Comparison of ENCODE assay signal across 9 cellular contexts in the genomic region with DNA sequence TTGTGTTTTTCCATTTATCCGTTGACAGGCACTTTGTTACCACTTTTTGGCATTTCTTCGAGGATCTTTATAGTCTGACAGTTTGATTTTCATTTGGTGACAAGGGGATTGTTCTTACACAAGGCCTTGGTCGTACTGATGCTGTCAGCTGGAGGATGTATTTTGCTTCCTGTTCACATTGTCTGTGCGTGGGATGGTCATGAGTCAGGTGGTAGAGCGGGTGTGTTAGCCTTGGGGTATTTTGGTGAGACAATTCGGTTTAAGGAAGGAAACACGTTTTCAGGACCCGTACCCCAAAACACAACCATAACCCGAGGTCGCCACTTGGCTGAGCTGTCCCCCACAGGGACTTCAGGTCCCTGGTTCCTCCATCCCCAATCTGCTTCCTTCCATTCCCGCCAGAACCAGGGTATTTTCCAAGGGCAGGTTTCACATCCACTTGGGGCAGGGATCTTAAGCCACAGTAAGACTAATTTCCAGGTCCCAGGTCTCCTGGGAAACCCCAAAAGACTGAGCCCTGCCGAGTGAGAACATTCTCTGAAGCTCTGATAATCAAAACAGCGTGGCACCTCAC. TPM values are rescaled to one million over a fixed set of nuclear protein-coding genes. Genes with fewer than 3 reads are reported as not detected.
DNase-seq lines count a peak whose midpoint lies in the region; ATAC-seq and TF ChIP-seq lines count a peak whose summit lies in the region.
"Had no signal": no experiment of that assay in that cellular context is flagged by ENCODE, and none has a peak within 500 bp of the region (broad histone marks: within the 10 kb centered on the region; RNA-seq: fewer than 3 reads in every experiment).

No MANE protein-coding gene starts in this region.

- ATAC-seq in sciatic nerve, result peak; percentile 39
- no peak for ATAC-seq in GM21737 (IDR thresholded peaks at IDR 0.05; ENCODE audit: unreplicated experiment)
- no peak for ATAC-seq in HG02610 (IDR thresholded peaks at IDR 0.05; ENCODE audit: unreplicated experiment)
- ATAC-seq: Right ventricle myocardium inferior had no signal

- POLR2A ChIA-PET in A673 (lab: Charles Lee; ENCODE audit: low non-redundant PET), result no interaction called here

- H3K4me3 Mint-ChIP-seq in T-helper 1 cell treated with Interleukin-12 subunit alpha and Interleukin-12 subunit beta and Interleukin-4 antibody, amounts not matched to agents 30 μg/mL and 1 μg/mL, for 36 hours, result no peak overlapping the region

- intact Hi-C loops in colonic mucosa (cut with DNase I) (no loop called here), sciatic nerve (cut with DNase I) (no loop called here), A673 (cut with micrococcal nuclease; ENCODE audit: unreplicated experiment) (no loop called here)

- no peaks in the 10 kb centered on the region for H3K27me3 ChIP-seq in colonic mucosa
- H3K27me3 ChIP-seq in A673 (replicated peaks; ENCODE audit: insufficient read depth, low read depth, low read length, poor library complexity), result no peaks in the 10 kb centered on the region

- CTCF ChIA-PET in A673 (lab: Charles Lee), result no interaction called here

- no TSS peak for BruUV-seq in A673 (replicated peaks; lab: Mats Ljungman, UMichigan)

- H3K27ac Mint-ChIP-seq in T-helper 1 cell treated with Interleukin-12 subunit alpha and Interleukin-12 subunit beta and Interleukin-4 antibody, amounts not matched to agents 30 μg/mL and 1 μg/mL, for 36 hours, result peak overlapping the region; percentile 33

- H3K9me3 Mint-ChIP-seq in T-helper 1 cell treated with Interleukin-12 subunit alpha and Interleukin-12 subunit beta and Interleukin-4 antibody, amounts not matched to agents 30 μg/mL and 1 μg/mL, for 36 hours, result no peaks in the 10 kb centered on the region

- H3K4me1 Mint-ChIP-seq in T-helper 1 cell treated with Interleukin-12 subunit alpha and Interleukin-12 subunit beta and Interleukin-4 antibody, amounts not matched to agents 30 μg/mL and 1 μg/mL, for 36 hours (ENCODE audit: low read depth), result peaks cover 24% of the 10 kb centered on the region

- H3K27ac ChIP-seq in colonic mucosa (peak overlapping the region; percentile 76), A673 (ENCODE audit: low read depth, low read length, poor library complexity, severe bottlenecking) (no peak overlapping the region)

- H3K4me3 ChIP-seq in colonic mucosa, result no peak overlapping the region
- no peak overlapping the region for H3K4me3 ChIP-seq in A673 (ENCODE audit: low read depth, low read length, poor library complexity, severe bottlenecking)

- H3K9ac ChIP-seq in colonic mucosa (ENCODE audit: low read depth in 2 of 2, low read length in 2 of 2), result peak overlapping the region in 1 of 2 donors; percentile 9

- H3K9me3 ChIP-seq in colonic mucosa, result no peaks in the 10 kb centered on the region
- H3K9me3 ChIP-seq in A673 (ENCODE audit: low read depth, low read length, poor library complexity, severe bottlenecking), result no peaks in the 10 kb centered on the region

- H3K36me3 ChIP-seq in colonic mucosa, result no peaks in the 10 kb centered on the region
- peaks cover 3% of the 10 kb centered on the region for H3K36me3 ChIP-seq in A673 (ENCODE audit: insufficient read depth, low read length, poor library complexity, severe bottlenecking)

- TF ChIP-seq CTCF in colonic mucosa (IDR thresholded peaks at IDR 0.05) (no peak), A673 (conservative IDR thresholded peaks at IDR 0.05; ENCODE audit: low read depth, low read length) (no peak)

- peaks cover 4% of the 10 kb centered on the region for H3K4me1 ChIP-seq in colonic mucosa
- H3K4me1 ChIP-seq in A673 (ENCODE audit: insufficient read depth, low read length, poor library complexity, severe bottlenecking), result no peaks in the 10 kb centered on the region

- peaks cover 15% of the 10 kb centered on the region for H3K36me3 Mint-ChIP-seq in T-helper 1 cell treated with Interleukin-12 subunit alpha and Interleukin-12 subunit beta and Interleukin-4 antibody, amounts not matched to agents 30 μg/mL and 1 μg/mL, for 36 hours (ENCODE audit: low read depth)

- DNase-seq in COLO829 (ENCODE audit: low spot score) (peak; percentile 34), colonic mucosa (no peak), sciatic nerve (ENCODE audit: low spot score) (no peak), COR-L47 (lab: John Stamatoyannopoulos, UW) (no peak), A673 (ENCODE audit: low spot score) (no peak)

- no peaks in the 10 kb centered on the region for H3K27me3 Mint-ChIP-seq in T-helper 1 cell treated with Interleukin-12 subunit alpha and Interleukin-12 subunit beta and Interleukin-4 antibody, amounts not matched to agents 30 μg/mL and 1 μg/mL, for 36 hours (ENCODE audit: low read depth)

RNA-seq across cellular contexts. Expression of gene MYO9B, which starts 15.0 kb away (rescaled TPM):
- total RNA-seq in colonic mucosa (10 to 100 TPM; 56.5 to 89.2 TPM), sciatic nerve (90.7 TPM), A673 (2021) (85.2 and 85.4 TPM in 2 replicates)

RNA-seq across cellular contexts. Expression of gene HAUS8, which starts 15.3 kb away (rescaled TPM):
- total RNA-seq in colonic mucosa (10 to 100 TPM; 10.6 to 29.8 TPM), sciatic nerve (5.9 TPM), A673 (2021) (66.4 and 68.1 TPM in 2 replicates)
